1 cellular context compared by ENCODE assay signal in genomic region chr6:136738178-136739057, GRCh38.
TF ChIP-seq lines count a peak whose summit lies in the region.

No MANE protein-coding gene starts in this region.

TF ChIP-seq in endothelial cell of umbilical vein, 7 proteins besides CTCF, POLR2A, EP300 and RAD21:
- TF ChIP-seq POLR2AphosphoS5 (IDR thresholded peaks at IDR 0.05; ENCODE audit: insufficient read depth, low read depth, low read length) = no peak
- TF ChIP-seq FOS (IDR thresholded peaks at IDR 0.05; ENCODE audit: borderline replicate concordance, insufficient read depth, low read length) = no peak
- TF ChIP-seq MYC (IDR thresholded peaks at IDR 0.05; ENCODE audit: low read depth, low read length) = no peak
- TF ChIP-seq MAX (IDR thresholded peaks at IDR 0.05; ENCODE audit: insufficient read depth, insufficient read length) = no peak
- no peak for TF ChIP-seq EZH2 (IDR thresholded peaks at IDR 0.05; ENCODE audit: borderline replicate concordance, low read depth, low read length, severe bottlenecking)
- TF ChIP-seq GATA2 (IDR thresholded peaks at IDR 0.05; ENCODE audit: insufficient read depth, insufficient read length, low read depth, low read length) = no peak
- TF ChIP-seq JUN (IDR thresholded peaks at IDR 0.05; ENCODE audit: borderline replicate concordance, insufficient read depth, insufficient read length, low read depth) = no peak
